Comparison of ENCODE assay signal across 2 cellular contexts in genomic region chr2:23249348-23249747, GRCh38.
A peak's percentile ranks its signal among the peaks of the same experiment; 100 is the strongest.
TF ChIP-seq lines count a peak whose summit lies in the region.

No MANE protein-coding gene starts in this region.

TF ChIP-seq in liver, 16 proteins besides CTCF, POLR2A, EP300 and RAD21:
- peak; percentile 84 for TF ChIP-seq YY1 (IDR thresholded peaks at IDR 0.05)
- TF ChIP-seq, protein P1, sequence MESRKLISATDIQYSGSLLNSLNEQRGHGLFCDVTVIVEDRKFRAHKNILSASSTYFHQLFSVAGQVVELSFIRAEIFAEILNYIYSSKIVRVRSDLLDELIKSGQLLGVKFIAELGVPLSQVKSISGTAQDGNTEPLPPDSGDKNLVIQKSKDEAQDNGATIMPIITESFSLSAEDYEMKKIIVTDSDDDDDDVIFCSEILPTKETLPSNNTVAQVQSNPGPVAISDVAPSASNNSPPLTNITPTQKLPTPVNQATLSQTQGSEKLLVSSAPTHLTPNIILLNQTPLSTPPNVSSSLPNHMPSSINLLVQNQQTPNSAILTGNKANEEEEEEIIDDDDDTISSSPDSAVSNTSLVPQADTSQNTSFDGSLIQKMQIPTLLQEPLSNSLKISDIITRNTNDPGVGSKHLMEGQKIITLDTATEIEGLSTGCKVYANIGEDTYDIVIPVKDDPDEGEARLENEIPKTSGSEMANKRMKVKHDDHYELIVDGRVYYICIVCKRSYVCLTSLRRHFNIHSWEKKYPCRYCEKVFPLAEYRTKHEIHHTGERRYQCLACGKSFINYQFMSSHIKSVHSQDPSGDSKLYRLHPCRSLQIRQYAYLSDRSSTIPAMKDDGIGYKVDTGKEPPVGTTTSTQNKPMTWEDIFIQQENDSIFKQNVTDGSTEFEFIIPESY (IDR thresholded peaks at IDR 0.05), result peak; percentile 84
- TF ChIP-seq NR2F2 (IDR thresholded peaks at IDR 0.05), result no peak
- TF ChIP-seq, protein P2, sequence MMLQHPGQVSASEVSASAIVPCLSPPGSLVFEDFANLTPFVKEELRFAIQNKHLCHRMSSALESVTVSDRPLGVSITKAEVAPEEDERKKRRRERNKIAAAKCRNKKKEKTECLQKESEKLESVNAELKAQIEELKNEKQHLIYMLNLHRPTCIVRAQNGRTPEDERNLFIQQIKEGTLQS (IDR thresholded peaks at IDR 0.05), result peak; percentile 48
- peak; percentile 61 for TF ChIP-seq FOXA1 (IDR thresholded peaks at IDR 0.05)
- TF ChIP-seq, protein P3, sequence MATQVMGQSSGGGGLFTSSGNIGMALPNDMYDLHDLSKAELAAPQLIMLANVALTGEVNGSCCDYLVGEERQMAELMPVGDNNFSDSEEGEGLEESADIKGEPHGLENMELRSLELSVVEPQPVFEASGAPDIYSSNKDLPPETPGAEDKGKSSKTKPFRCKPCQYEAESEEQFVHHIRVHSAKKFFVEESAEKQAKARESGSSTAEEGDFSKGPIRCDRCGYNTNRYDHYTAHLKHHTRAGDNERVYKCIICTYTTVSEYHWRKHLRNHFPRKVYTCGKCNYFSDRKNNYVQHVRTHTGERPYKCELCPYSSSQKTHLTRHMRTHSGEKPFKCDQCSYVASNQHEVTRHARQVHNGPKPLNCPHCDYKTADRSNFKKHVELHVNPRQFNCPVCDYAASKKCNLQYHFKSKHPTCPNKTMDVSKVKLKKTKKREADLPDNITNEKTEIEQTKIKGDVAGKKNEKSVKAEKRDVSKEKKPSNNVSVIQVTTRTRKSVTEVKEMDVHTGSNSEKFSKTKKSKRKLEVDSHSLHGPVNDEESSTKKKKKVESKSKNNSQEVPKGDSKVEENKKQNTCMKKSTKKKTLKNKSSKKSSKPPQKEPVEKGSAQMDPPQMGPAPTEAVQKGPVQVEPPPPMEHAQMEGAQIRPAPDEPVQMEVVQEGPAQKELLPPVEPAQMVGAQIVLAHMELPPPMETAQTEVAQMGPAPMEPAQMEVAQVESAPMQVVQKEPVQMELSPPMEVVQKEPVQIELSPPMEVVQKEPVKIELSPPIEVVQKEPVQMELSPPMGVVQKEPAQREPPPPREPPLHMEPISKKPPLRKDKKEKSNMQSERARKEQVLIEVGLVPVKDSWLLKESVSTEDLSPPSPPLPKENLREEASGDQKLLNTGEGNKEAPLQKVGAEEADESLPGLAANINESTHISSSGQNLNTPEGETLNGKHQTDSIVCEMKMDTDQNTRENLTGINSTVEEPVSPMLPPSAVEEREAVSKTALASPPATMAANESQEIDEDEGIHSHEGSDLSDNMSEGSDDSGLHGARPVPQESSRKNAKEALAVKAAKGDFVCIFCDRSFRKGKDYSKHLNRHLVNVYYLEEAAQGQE (IDR thresholded peaks at IDR 0.05), result peak; percentile 55
- peak; percentile 85 for TF ChIP-seq HNF4G (IDR thresholded peaks at IDR 0.05)
- peak; percentile 96 for TF ChIP-seq HNF4A (conservative IDR thresholded peaks at IDR 0.05)
- peak; percentile 76 to 94 for TF ChIP-seq JUND (IDR thresholded peaks at IDR 0.05)
- TF ChIP-seq, protein P4, sequence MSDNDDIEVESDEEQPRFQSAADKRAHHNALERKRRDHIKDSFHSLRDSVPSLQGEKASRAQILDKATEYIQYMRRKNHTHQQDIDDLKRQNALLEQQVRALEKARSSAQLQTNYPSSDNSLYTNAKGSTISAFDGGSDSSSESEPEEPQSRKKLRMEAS (IDR thresholded peaks at IDR 0.05), result peak; percentile 78
- no peak for TF ChIP-seq EGR1 (IDR thresholded peaks at IDR 0.05; ENCODE audit: low read depth in 2 of 2)
- no peak for TF ChIP-seq GABPA (IDR thresholded peaks at IDR 0.05 in 1 of 2, conservative IDR thresholded peaks at IDR 0.05 in 1 of 2)
- TF ChIP-seq TAF1 (conservative IDR thresholded peaks at IDR 0.05), result no peak
- peak; percentile 90 for TF ChIP-seq FOXA2 (IDR thresholded peaks at IDR 0.05)
- TF ChIP-seq RXRA (IDR thresholded peaks at IDR 0.05), result peak; percentile 81 to 86
- peak; percentile 70 for TF ChIP-seq SP1 (IDR thresholded peaks at IDR 0.05)

TF ChIP-seq in HepG2, 621 proteins besides CTCF, POLR2A, EP300 and RAD21:
- TF ChIP-seq ZNF44 (CRISPR knock-in tag; IDR thresholded peaks at IDR 0.05) (no peak), SMAD1 (CRISPR knock-in tag; IDR thresholded peaks at IDR 0.05; ENCODE audit: borderline replicate concordance, low read depth) (no peak), MAF1 (CRISPR knock-in tag; IDR thresholded peaks at IDR 0.05; ENCODE audit: borderline replicate concordance) (no peak), GABPA (IDR thresholded peaks at IDR 0.05; ENCODE audit: low read depth, low read length) (no peak), GABPA (CRISPR knock-in tag; IDR thresholded peaks at IDR 0.05; ENCODE audit: low read depth) (no peak), ZNF790 (CRISPR knock-in tag; IDR thresholded peaks at IDR 0.05; ENCODE audit: borderline replicate concordance) (no peak), NCOR1 (IDR thresholded peaks at IDR 0.05; ENCODE audit: borderline replicate concordance, low read length) (no peak), RBAK (CRISPR knock-in tag; IDR thresholded peaks at IDR 0.05) (no peak), XRCC5 (optimal IDR thresholded peaks at IDR 0.05; ENCODE audit: low read length) (no peak), ZNF329 (CRISPR knock-in tag; IDR thresholded peaks at IDR 0.05; ENCODE audit: low read depth) (no peak), HNRNPH1 (optimal IDR thresholded peaks at IDR 0.05; ENCODE audit: low read depth, low read length) (no peak), ZNF740 (CRISPR knock-in tag; IDR thresholded peaks at IDR 0.05) (no peak), TOPORS (CRISPR knock-in tag; IDR thresholded peaks at IDR 0.05) (no peak)
- TF ChIP-seq, protein P1 (CRISPR knock-in tag; IDR thresholded peaks at IDR 0.05), result no peak
